Comparison of ENCODE assay signal across 8 cellular contexts in genomic region chr14:58430156-58430555, GRCh38.
DNase-seq lines count a peak whose midpoint lies in the region; ATAC-seq and TF ChIP-seq lines count a peak whose summit lies in the region.

No MANE protein-coding gene starts in this region.

- ATAC-seq in stimulated activated naive CD8-positive, alpha-beta T cell treated with anti-CD3 and anti-CD28 coated beads, Interleukin-15, amount 100 ng/mL, for 72 hours = peak; percentile 52
- ATAC-seq in GM21381 (IDR thresholded peaks at IDR 0.05; ENCODE audit: unreplicated experiment) = no peak
- ATAC-seq in HG02571 (IDR thresholded peaks at IDR 0.05; ENCODE audit: unreplicated experiment) = no peak

- TF ChIP-seq POLR2A in erythroblast (IDR thresholded peaks at IDR 0.05; ENCODE audit: low read length) = no peak

- CTCF ChIA-PET in RWPE1 (lab: Yijun Ruan, JAX) = interaction anchor here (0.6 kb wide), 1 partner anchor 839 kb away, joined by 8 read pairs; no protein-coding TSS in a partner anchor

- H3K27me3 Mint-ChIP-seq in stimulated activated naive CD8-positive, alpha-beta T cell treated with anti-CD3 and anti-CD28 coated beads, Interleukin-15, amount 100 ng/mL, for 72 hours = no peaks in the 10 kb centered on the region

- H3K4me1 Mint-ChIP-seq in stimulated activated naive CD8-positive, alpha-beta T cell treated with anti-CD3 and anti-CD28 coated beads, Interleukin-15, amount 100 ng/mL, for 72 hours = peaks cover 29% of the 10 kb centered on the region

- peak; percentile 4 to 7 for DNase-seq in stimulated activated CD4-positive, alpha-beta T cell treated with anti-CD3 and anti-CD28 coated beads, Interleukin-15, amount 100 ng/mL, for 48 hours (ENCODE audit: low read depth in 2 of 2)
- no peak for DNase-seq in stimulated activated CD4-positive, alpha-beta T cell treated with anti-CD3 and anti-CD28 coated beads, Interleukin-2, amount 100 ng/mL, for 48 hours
- peak; percentile 36 for DNase-seq in RWPE1 (ENCODE audit: low spot score)
- peak; percentile 50 to 77 for DNase-seq in erythroblast (lab: John Stamatoyannopoulos, UW)
- DNase-seq in stimulated activated naive CD8-positive, alpha-beta T cell treated with anti-CD3 and anti-CD28 coated beads, Interleukin-15, amount 100 ng/mL, for 72 hours = no peak
- DNase-seq in DMS53 (lab: John Stamatoyannopoulos, UW) = no peak

- POLR2A ChIA-PET in RWPE1 (lab: Yijun Ruan, JAX; ENCODE audit: low non-redundant PET) = no interaction called here

- no peak for TF ChIP-seq CTCF in RWPE1 (conservative IDR thresholded peaks at IDR 0.05; ENCODE audit: low read depth)

- H3K4me3 Mint-ChIP-seq in stimulated activated naive CD8-positive, alpha-beta T cell treated with anti-CD3 and anti-CD28 coated beads, Interleukin-15, amount 100 ng/mL, for 72 hours = peak overlapping the region in 1 of 2 donors; percentile 43

- no peaks in the 10 kb centered on the region for H3K9me3 Mint-ChIP-seq in stimulated activated naive CD8-positive, alpha-beta T cell treated with anti-CD3 and anti-CD28 coated beads, Interleukin-15, amount 100 ng/mL, for 72 hours

- no peak overlapping the region for H3K27ac ChIP-seq in RWPE1

- H3K27ac Mint-ChIP-seq in stimulated activated naive CD8-positive, alpha-beta T cell treated with anti-CD3 and anti-CD28 coated beads, Interleukin-15, amount 100 ng/mL, for 72 hours = no peak overlapping the region

Comparison
In these comparisons a context has a peak if more than half of its experiments do, and no peak if none do; other contexts are left out.
1. DNase-seq: peak in stimulated activated CD4-positive, alpha-beta T cell treated with anti-CD3 and anti-CD28 coated beads, Interleukin-15, amount 100 ng/mL, for 48 hours (2 of 2), RWPE1 (single experiment) and erythroblast (2 of 2); none in stimulated activated CD4-positive, alpha-beta T cell treated with anti-CD3 and anti-CD28 coated beads, Interleukin-2, amount 100 ng/mL, for 48 hours (0 of 2), stimulated activated naive CD8-positive, alpha-beta T cell treated with anti-CD3 and anti-CD28 coated beads, Interleukin-15, amount 100 ng/mL, for 72 hours (0 of 2) and DMS53 (single experiment).